Comparison of ENCODE assay signal across 9 cellular contexts in the genomic region with DNA sequence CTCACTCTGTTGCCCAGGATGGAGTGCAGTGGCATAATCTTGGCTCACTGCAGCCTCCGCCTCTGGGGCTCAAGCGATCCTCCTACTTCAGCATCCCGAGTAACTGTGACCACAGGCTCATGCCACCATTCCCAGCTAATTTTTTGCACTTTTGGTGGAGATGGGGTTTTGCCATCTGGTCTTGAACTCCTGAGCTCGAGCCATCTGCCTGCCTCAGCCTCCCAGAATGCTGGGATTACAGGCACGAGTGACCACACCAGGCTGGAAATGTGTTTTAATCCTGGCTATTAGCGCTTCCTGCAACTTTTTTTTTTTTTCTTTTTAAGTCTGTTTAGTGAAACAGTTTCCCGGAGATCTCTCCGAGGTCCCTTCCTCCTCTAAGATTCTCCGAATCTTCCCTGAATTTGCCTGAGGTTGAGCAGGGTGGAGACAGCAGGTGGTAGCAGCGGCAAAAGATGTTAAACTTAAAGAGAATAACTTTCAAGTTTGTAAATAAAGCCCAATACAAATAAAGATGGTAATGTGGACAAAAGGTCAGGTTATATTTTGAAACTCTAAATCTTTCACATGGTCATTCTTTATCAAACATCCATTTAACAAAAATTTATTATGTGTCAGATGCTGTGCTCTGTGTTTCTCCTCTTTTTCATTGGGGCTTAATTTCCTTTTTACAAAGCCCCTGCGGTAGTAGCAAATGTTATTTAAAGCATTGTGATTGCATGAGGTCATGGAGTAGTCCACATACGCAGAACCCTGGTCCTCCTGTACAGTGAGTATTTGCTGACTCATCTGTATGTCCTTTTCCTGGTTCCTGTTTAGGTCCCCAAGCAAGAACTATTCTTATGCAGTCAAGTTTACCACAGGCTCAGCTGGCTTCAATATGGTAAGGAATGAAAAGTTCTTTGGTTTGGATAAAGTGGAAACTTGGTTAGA.
DNase-seq lines count a peak whose midpoint lies in the region; ATAC-seq, FAIRE-seq and TF ChIP-seq lines count a peak whose summit lies in the region.
"Had no signal": no experiment of that assay in that cellular context is flagged by ENCODE, and none has a peak within 500 bp of the region (broad histone marks: within the 10 kb centered on the region; RNA-seq: fewer than 3 reads in every experiment).

No MANE protein-coding gene starts in this region.

- H3K27ac Mint-ChIP-seq in activated T-cell treated with anti-CD3 and anti-CD28 coated beads, Interleukin-2, amount 50 U/mL, for 72 hours, result no peak overlapping the region

- no peaks in the 10 kb centered on the region for H3K9me3 Mint-ChIP-seq in activated T-cell treated with anti-CD3 and anti-CD28 coated beads, Interleukin-2, amount 50 U/mL, for 72 hours

- TF ChIP-seq POLR2A in GM12891 (IDR thresholded peaks at IDR 0.05; ENCODE audit: low read depth, low read length), result no peak

- H3K4me3 Mint-ChIP-seq in activated T-cell treated with anti-CD3 and anti-CD28 coated beads, Interleukin-2, amount 50 U/mL, for 72 hours, result no peak overlapping the region

- peak overlapping the region; percentile 76 for H3K9ac ChIP-seq in skeletal muscle satellite cell (ENCODE audit: low read depth, low read length)
- H3K9ac ChIP-seq: BLaER1 had no signal

- ATAC-seq in left cardiac atrium (peak; percentile 77 to 95), GM21360 (IDR thresholded peaks at IDR 0.05; ENCODE audit: unreplicated experiment) (no peak)
- no peak for ATAC-seq in activated T-cell treated with anti-CD3 and anti-CD28 coated beads, Interleukin-2, amount 50 U/mL, for 72 hours (replicated peaks in 1 of 2)

- intact Hi-C loops in left cardiac atrium (cut with DNase I), result no loop called here

- TF ChIP-seq CTCF in WI38 (IDR thresholded peaks at IDR 0.05; ENCODE audit: low read depth, low read length), result no peak

- H3K4me3 ChIP-seq in WI38 (ENCODE audit: low read depth, low read length), result peak overlapping the region; percentile 43
- peak overlapping the region; percentile 34 for H3K4me3 ChIP-seq in skeletal muscle satellite cell (ENCODE audit: low read length)
- H3K4me3 ChIP-seq: BLaER1 had no signal

- peaks cover 39% of the 10 kb centered on the region for H3K4me1 ChIP-seq in skeletal muscle satellite cell (ENCODE audit: control insufficient read depth, insufficient read depth, low read length)
- H3K4me1 ChIP-seq: BLaER1 had no signal

- H3K27me3 Mint-ChIP-seq in activated T-cell treated with anti-CD3 and anti-CD28 coated beads, Interleukin-2, amount 50 U/mL, for 72 hours (ENCODE audit: low read depth), result no peaks in the 10 kb centered on the region

- no peaks in the 10 kb centered on the region for H3K36me3 Mint-ChIP-seq in activated T-cell treated with anti-CD3 and anti-CD28 coated beads, Interleukin-2, amount 50 U/mL, for 72 hours (ENCODE audit: insufficient read depth in 2 of 2)

- H3K9me3 ChIP-seq in skeletal muscle satellite cell (replicated peaks; ENCODE audit: low read length), result no peaks in the 10 kb centered on the region
- H3K9me3 ChIP-seq: BLaER1 had no signal

- H3K27me3 ChIP-seq in skeletal muscle satellite cell (ENCODE audit: control insufficient read depth, insufficient read depth, low read length), result no peaks in the 10 kb centered on the region
- H3K27me3 ChIP-seq: BLaER1 had no signal

- FAIRE-seq in GM12891 (lab: Jason Lieb, UNC), result no peak

- H3K4me2 ChIP-seq in skeletal muscle satellite cell (ENCODE audit: low read length), result peak overlapping the region; percentile 69
- H3K4me2 ChIP-seq: BLaER1 had no signal

- peak; percentile 5 for DNase-seq in SHP77 treated with DMSO at 0.1 percent for 48 hours (lab: John Stamatoyannopoulos, UW)
- no peak for DNase-seq in SHP77 (lab: John Stamatoyannopoulos, UW)
- DNase-seq in left cardiac atrium, result no peak
- no peak for DNase-seq in activated T-cell treated with anti-CD3 and anti-CD28 coated beads, Interleukin-2, amount 50 U/mL, for 72 hours
- DNase-seq in GM12891 (ENCODE audit: insufficient read length, low spot score), result no peak

- H3K4me1 Mint-ChIP-seq in activated T-cell treated with anti-CD3 and anti-CD28 coated beads, Interleukin-2, amount 50 U/mL, for 72 hours (ENCODE audit: low read depth), result no peaks in the 10 kb centered on the region

- peaks cover 6% of the 10 kb centered on the region for H3K36me3 ChIP-seq in skeletal muscle satellite cell (ENCODE audit: insufficient read depth, low read length)

TF ChIP-seq in GM12891, 5 proteins besides CTCF, POLR2A, EP300 and RAD21:
- TF ChIP-seq POLR2AphosphoS5 (IDR thresholded peaks at IDR 0.05; ENCODE audit: low read depth, low read length), result no peak
- TF ChIP-seq PAX5 (IDR thresholded peaks at IDR 0.05; ENCODE audit: insufficient read depth, low read length, severe bottlenecking), result no peak
- no peak for TF ChIP-seq POU2F2 (IDR thresholded peaks at IDR 0.05; ENCODE audit: low read depth, low read length)
- TF ChIP-seq SPI1 (IDR thresholded peaks at IDR 0.05; ENCODE audit: low read depth, low read length), result no peak
- no peak for TF ChIP-seq TAF1 (IDR thresholded peaks at IDR 0.05; ENCODE audit: low read depth, low read length)

Comparison
In these comparisons a context has a peak if more than half of its experiments do, and no peak if none do; other contexts are left out.
1. ATAC-seq: peak in left cardiac atrium (2 of 2); none in activated T-cell treated with anti-CD3 and anti-CD28 coated beads, Interleukin-2, amount 50 U/mL, for 72 hours (0 of 2) and GM21360 (single experiment).